In the genomic region with DNA sequence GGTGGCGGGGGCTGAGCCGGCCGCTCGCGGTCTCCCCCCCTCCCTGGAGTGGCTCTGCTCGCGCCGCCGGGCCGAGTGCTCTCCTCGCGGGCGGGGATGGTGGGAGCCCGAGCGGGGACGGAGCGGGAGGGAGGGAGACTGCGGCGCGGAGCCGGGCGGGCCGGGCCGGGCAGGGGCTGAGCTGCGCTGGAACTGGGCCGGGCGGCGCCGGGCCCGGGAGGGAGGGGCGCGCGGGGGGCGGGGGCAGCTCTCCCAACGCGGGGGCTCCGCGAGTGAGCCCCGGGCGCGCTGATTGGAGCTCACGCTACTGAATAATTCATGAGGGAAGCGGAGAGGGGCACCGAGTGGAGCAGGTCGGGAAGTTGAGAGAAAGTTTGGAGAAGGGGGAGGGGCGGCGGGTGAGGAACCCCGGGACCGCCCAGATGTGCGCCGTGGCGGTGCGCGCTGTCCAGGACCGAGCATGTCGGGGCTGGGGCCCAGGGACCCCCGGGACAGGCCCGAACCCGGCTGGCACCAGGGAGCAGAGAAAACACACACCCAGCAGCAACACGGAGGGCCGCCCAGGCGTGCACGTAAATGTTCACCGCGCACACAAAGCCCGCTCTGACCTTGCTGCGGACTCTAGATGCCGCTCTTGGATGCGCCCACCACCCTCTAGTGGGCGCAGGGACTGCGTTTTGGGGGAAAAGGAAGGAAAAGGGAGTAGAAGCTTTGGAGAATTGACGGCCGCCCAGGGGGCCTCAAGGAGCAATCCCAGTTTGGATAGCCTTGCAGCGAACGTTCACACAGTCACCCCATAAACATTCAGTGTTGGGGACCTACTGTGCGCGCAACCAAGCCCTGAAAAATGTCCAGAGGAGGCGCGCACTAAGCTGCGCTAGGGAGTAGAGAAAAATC, we compare ENCODE assay signal across 1 cellular context.
TF ChIP-seq lines count a peak whose summit lies in the region.

A gene (minus strand): TSS at position 194 of the 897 bp plus-strand sequence. CDS start 493 bp downstream, outside the sequence.

TF ChIP-seq in K562, 482 proteins besides CTCF, POLR2A, EP300 and RAD21 (continued from another document):
- TF ChIP-seq, protein P1, sequence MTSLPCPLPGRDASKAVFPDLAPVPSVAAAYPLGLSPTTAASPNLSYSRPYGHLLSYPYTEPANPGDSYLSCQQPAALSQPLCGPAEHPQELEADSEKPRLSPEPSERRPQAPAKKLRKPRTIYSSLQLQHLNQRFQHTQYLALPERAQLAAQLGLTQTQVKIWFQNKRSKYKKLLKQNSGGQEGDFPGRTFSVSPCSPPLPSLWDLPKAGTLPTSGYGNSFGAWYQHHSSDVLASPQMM (CRISPR knock-in tag; IDR thresholded peaks at IDR 0.05): no peak
- TF ChIP-seq POLR2G (IDR thresholded peaks at IDR 0.05; ENCODE audit: low read depth, low read length): peak; percentile 84
- TF ChIP-seq ZNF143 (CRISPR knock-in tag; IDR thresholded peaks at IDR 0.05): peak; percentile 43; the same call in 1 of the 2 replicates
- no peak for TF ChIP-seq TCFL5 (CRISPR knock-in tag; conservative IDR thresholded peaks at IDR 0.05)
- no peak for TF ChIP-seq IFI16 (CRISPR knock-in tag; IDR thresholded peaks at IDR 0.05)
- TF ChIP-seq MYC (IDR thresholded peaks at IDR 0.05; ENCODE audit: low read depth, low read length): peak; percentile 67
- no peak for TF ChIP-seq MYC (CRISPR knock-in tag; IDR thresholded peaks at IDR 0.05; ENCODE audit: borderline replicate concordance, low read depth)
- 0 out of 2 replicates have a peak, but pooled peaks have one; percentile 33 for TF ChIP-seq CHCHD3 (CRISPR knock-in tag; IDR thresholded peaks at IDR 0.05)
- no peak for TF ChIP-seq C11orf30 (IDR thresholded peaks at IDR 0.05; ENCODE audit: low read depth)
- TF ChIP-seq MAFF (IDR thresholded peaks at IDR 0.05; ENCODE audit: low read length): no peak
- TF ChIP-seq SUPT5H (IDR thresholded peaks at IDR 0.05): peak; percentile 67
